Comparison of ENCODE assay signal across 8 cellular contexts in the genomic region with DNA sequence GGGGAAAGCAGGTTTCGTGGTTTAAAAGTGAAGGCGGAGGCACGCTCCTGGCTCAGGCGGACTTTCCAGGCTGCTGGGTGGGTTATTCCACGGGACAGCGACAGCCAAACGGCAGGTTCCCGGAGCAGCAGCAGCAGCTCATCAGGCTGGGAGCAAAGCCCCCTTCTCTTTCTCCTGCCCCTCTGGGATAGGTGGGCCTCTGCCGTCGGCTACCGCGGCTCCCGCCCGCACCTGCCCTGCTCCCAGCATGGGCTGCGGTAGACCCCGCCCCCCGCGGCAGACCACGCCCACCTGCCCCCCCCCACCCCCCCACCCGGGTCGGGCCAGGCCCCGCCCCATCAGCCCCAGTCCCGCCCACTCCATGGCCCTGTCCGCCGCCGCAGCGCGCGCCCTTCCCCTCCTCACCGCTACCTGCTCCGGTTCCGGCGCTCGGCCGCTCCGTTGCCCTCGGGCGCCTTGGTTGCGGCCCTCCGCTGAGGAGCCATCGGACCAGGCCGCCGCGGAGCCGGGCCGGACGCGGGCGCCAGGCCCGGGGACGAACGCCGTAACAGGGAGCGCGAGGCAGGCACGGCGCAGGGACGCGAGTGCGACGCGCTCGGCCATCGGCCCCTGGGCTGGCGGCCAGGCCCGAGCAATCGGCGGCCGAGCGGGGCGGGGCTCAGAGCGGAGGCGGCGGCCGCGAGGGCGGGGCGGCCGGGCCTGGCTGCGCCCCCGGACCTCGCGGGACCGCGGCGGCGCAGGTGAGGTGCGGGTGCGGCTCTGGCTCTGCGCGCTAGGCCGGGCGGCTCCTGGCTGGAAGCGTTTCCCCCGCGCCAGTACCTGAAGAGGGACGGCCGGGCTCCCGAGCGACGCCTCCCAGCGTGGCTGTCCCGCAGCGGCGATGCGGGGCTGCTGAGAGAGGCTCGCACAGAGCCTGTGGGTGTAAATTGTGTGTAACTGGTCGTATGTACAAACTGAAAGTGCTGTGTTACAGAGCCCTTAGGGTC. TPM values are rescaled to one million over a fixed set of nuclear protein-coding genes. Genes with fewer than 3 reads are reported as not detected.
DNase-seq lines count a peak whose midpoint lies in the region; ATAC-seq and TF ChIP-seq lines count a peak whose summit lies in the region.

Gene HEXD, plus strand, starts transcription at position 347 of the 986 bp plus-strand sequence. CDS start 1,453 bp downstream, outside the sequence.
Gene OGFOD3, minus strand, starts transcription at position 586 of the 986 bp plus-strand sequence. Its CDS starts 101 bp downstream, at position 485.

- H3K4me3 Mint-ChIP-seq in activated T-helper 2 cell treated with anti-CD3 and anti-CD28 coated beads, Interferon-gamma antibody, Interleukin-2, Interleukin-4, amounts not matched to agents 10 μg/mL and 5 μg/mL and 100 μg/mL, durations not matched to agents 14 hours and 24 hours and 36 hours (ENCODE audit: low read depth): peak within 1 kb of the TSS; percentile 77
- H3K4me3 Mint-ChIP-seq in nephron: peak within 1 kb of the TSS; percentile 78 to 88 (median 87)

- intact Hi-C loops in activated T-helper 2 cell treated with anti-CD3 and anti-CD28 coated beads, Interferon-gamma antibody, Interleukin-2, Interleukin-4, amounts not matched to agents 10 μg/mL and 5 μg/mL and 100 μg/mL, durations not matched to agents 14 hours and 24 hours and 36 hours (cut with micrococcal nuclease): loop anchor here (1.0 to 10.0 kb wide), 5 partner anchors 33 to 383 kb away; partner anchors contain the start of genes CYBC1, DCXR, NARF and RAC3

- peak within 1 kb of the TSS; percentile 60 for H3K27ac Mint-ChIP-seq in activated T-helper 2 cell treated with anti-CD3 and anti-CD28 coated beads, Interferon-gamma antibody, Interleukin-2, Interleukin-4, amounts not matched to agents 10 μg/mL and 5 μg/mL and 100 μg/mL, durations not matched to agents 14 hours and 24 hours and 36 hours
- H3K27ac Mint-ChIP-seq in nephron: peak within 1 kb of the TSS in 2 of 3 experiments; percentile 65 to 74

- H3K4me3 ChIP-seq in GM23248 (peak within 1 kb of the TSS; percentile 90), Karpas-422 (ENCODE audit: low read length) (peak within 1 kb of the TSS; percentile 99), fibroblast of pulmonary artery (replicated peaks; ENCODE audit: low read depth, low read length) (peak within 1 kb of the TSS; percentile 79)

- no peak for TF ChIP-seq CTCF in RWPE1 (conservative IDR thresholded peaks at IDR 0.05; ENCODE audit: low read depth)
- no peak for TF ChIP-seq CTCF in fibroblast of pulmonary artery (IDR thresholded peaks at IDR 0.05; ENCODE audit: low read length, missing control alignments)
- TF ChIP-seq CTCF in nephron (IDR thresholded peaks at IDR 0.05; ENCODE audit: unreplicated experiment in 3 of 3): no peak

- H4K20me1 ChIP-seq in GM23248 (ENCODE audit: insufficient read depth): no peaks in the 10 kb centered on the region
- peaks cover 18% of the 10 kb centered on the region; the same call in 1 of the 2 replicates for H4K20me1 ChIP-seq in Karpas-422 (ENCODE audit: insufficient read depth, low read depth, low read length)

- H3K9ac ChIP-seq in GM23248: peak within 1 kb of the TSS; percentile 73
- H3K9ac ChIP-seq in Karpas-422 (ENCODE audit: low read length): peak within 1 kb of the TSS; percentile 90

- peak within 1 kb of the TSS; percentile 86 for H2AFZ ChIP-seq in GM23248
- H2AFZ ChIP-seq in Karpas-422 (ENCODE audit: low read length): peak within 1 kb of the TSS; percentile 90; the same call in 1 of the 2 replicates

- DNase-seq in EH (ENCODE audit: low read depth) (peak; percentile 82), GM23248 (peak; percentile 95), Karpas-422 (peak; percentile 95), RWPE1 (ENCODE audit: low spot score) (peak; percentile 99), fibroblast of pulmonary artery (ENCODE audit: low read depth) (peak; percentile 78)
- peak; percentile 85 for DNase-seq in activated T-helper 2 cell treated with anti-CD3 and anti-CD28 coated beads, Interferon-gamma antibody, Interleukin-2, Interleukin-4, amounts not matched to agents 10 μg/mL and 5 μg/mL and 100 μg/mL, durations not matched to agents 14 hours and 24 hours and 36 hours (ENCODE audit: low spot score)
- peak; percentile 87 for DNase-seq in stimulated activated naive CD8-positive, alpha-beta T cell treated with anti-CD3 and anti-CD28 coated beads, Interleukin-15, Interleukin-2, amounts not matched to agents 100 U/mL and 50 U/mL, for 24 hours

- H3K36me3 Mint-ChIP-seq in activated T-helper 2 cell treated with anti-CD3 and anti-CD28 coated beads, Interferon-gamma antibody, Interleukin-2, Interleukin-4, amounts not matched to agents 10 μg/mL and 5 μg/mL and 100 μg/mL, durations not matched to agents 14 hours and 24 hours and 36 hours (ENCODE audit: low read depth): peaks cover 34% of the 10 kb centered on the region
- H3K36me3 Mint-ChIP-seq in nephron (ENCODE audit: low read depth): peaks cover 39% of the 10 kb centered on the region

- in situ Hi-C loops in GM23248 (cut with MboI): loop anchor here (10.0 kb wide), 1 partner anchor 63 kb away; the partner anchor contains the start of gene TEX19

- POLR2A ChIA-PET in RWPE1 (lab: Yijun Ruan, JAX; ENCODE audit: low non-redundant PET): interaction anchor here (0.6 kb wide), 1 partner anchor 172 kb away, joined by 3 read pairs; no protein-coding TSS in a partner anchor

- H3K36me3 ChIP-seq in GM23248 (ENCODE audit: low read depth): no peaks in the 10 kb centered on the region
- H3K36me3 ChIP-seq in Karpas-422 (ENCODE audit: insufficient read depth, low read length): no peaks in the 10 kb centered on the region

- no peaks in the 10 kb centered on the region for H3K9me3 Mint-ChIP-seq in activated T-helper 2 cell treated with anti-CD3 and anti-CD28 coated beads, Interferon-gamma antibody, Interleukin-2, Interleukin-4, amounts not matched to agents 10 μg/mL and 5 μg/mL and 100 μg/mL, durations not matched to agents 14 hours and 24 hours and 36 hours
- H3K9me3 Mint-ChIP-seq in nephron: peaks cover 17% of the 10 kb centered on the region

- H3K4me2 ChIP-seq in GM23248 (ENCODE audit: unreplicated experiment): peak within 1 kb of the TSS; percentile 76
- H3K4me2 ChIP-seq in Karpas-422 (ENCODE audit: low read depth, low read length, poor library complexity, severe bottlenecking): peak within 1 kb of the TSS; percentile 93

- no peaks in the 10 kb centered on the region for H3K9me3 ChIP-seq in GM23248 (ENCODE audit: low read depth)
- no peaks in the 10 kb centered on the region for H3K9me3 ChIP-seq in Karpas-422 (ENCODE audit: low read length)

- H3K4me1 ChIP-seq in GM23248 (ENCODE audit: insufficient read depth) (peaks cover 8% of the 10 kb centered on the region; the same call in 1 of the 2 replicates), Karpas-422 (ENCODE audit: low read length) (peaks cover 17% of the 10 kb centered on the region)

- H3K27me3 ChIP-seq in GM23248 (replicated peaks; ENCODE audit: insufficient read depth) (no peaks in the 10 kb centered on the region), Karpas-422 (ENCODE audit: low read length) (no peaks in the 10 kb centered on the region)

- WGBS in GM23248 (ENCODE audit: low coverage in 1 of 2, low lambda C conversion rate in 2 of 2, missing lambda C conversion rate in 2 of 2), 2 experiments: 5 to 6% methylated on average over 51 to 64 of the region's 108 CpGs

- CTCF ChIA-PET in RWPE1 (lab: Yijun Ruan, JAX): interaction anchor here (0.7 to 1.1 kb wide), 2 partner anchors 34 to 130 kb away, joined by 4 to 6 read pairs; no protein-coding TSS in a partner anchor

- no peaks in the 10 kb centered on the region for H3K79me2 ChIP-seq in GM23248 (ENCODE audit: insufficient read depth)
- H3K79me2 ChIP-seq in Karpas-422 (ENCODE audit: low read length): 0 out of 2 replicates have a peak, but pooled peaks cover 6% of the 10 kb centered on the region

- peaks cover 22% of the 10 kb centered on the region for H3K4me1 Mint-ChIP-seq in activated T-helper 2 cell treated with anti-CD3 and anti-CD28 coated beads, Interferon-gamma antibody, Interleukin-2, Interleukin-4, amounts not matched to agents 10 μg/mL and 5 μg/mL and 100 μg/mL, durations not matched to agents 14 hours and 24 hours and 36 hours (ENCODE audit: low read depth)
- H3K4me1 Mint-ChIP-seq in nephron: peaks cover 11% of the 10 kb centered on the region

- ATAC-seq in stimulated activated naive CD8-positive, alpha-beta T cell treated with anti-CD3 and anti-CD28 coated beads, Interleukin-15, Interleukin-2, amounts not matched to agents 100 U/mL and 50 U/mL, for 24 hours: peak; percentile 94

- no peaks in the 10 kb centered on the region for H3F3A ChIP-seq in GM23248 (ENCODE audit: insufficient read depth)

- H3K27me3 Mint-ChIP-seq in activated T-helper 2 cell treated with anti-CD3 and anti-CD28 coated beads, Interferon-gamma antibody, Interleukin-2, Interleukin-4, amounts not matched to agents 10 μg/mL and 5 μg/mL and 100 μg/mL, durations not matched to agents 14 hours and 24 hours and 36 hours (ENCODE audit: low read depth): no peaks in the 10 kb centered on the region
- H3K27me3 Mint-ChIP-seq in nephron (ENCODE audit: low read depth): no peaks in the 10 kb centered on the region

- H3K9me2 ChIP-seq in GM23248 (ENCODE audit: insufficient read depth) (no peaks in the 10 kb centered on the region), Karpas-422 (replicated peaks; ENCODE audit: insufficient read depth, low read length) (no peaks in the 10 kb centered on the region)

- H3K27ac ChIP-seq in GM23248 (0 out of 2 replicates have a peak within 1 kb of the TSS, but pooled peaks have one; percentile 30), Karpas-422 (ENCODE audit: low read length) (peak within 1 kb of the TSS; percentile 50), RWPE1 (peak within 1 kb of the TSS; percentile 85)

RNA-seq across cellular contexts. Expression of gene HEXD, which starts in this region (rescaled TPM):
- total RNA-seq in GM23248 (2014; rRNA removed; shearing (Covaris generic)): 5.9 and 9.7 TPM in 2 replicates
- 4.1 and 5.7 TPM in 2 replicates for polyA plus RNA-seq in GM23248 (2016; fragmentation: Nextera tagmentation; extraction: Ambion mirVana)
- 21.7 and 55.7 TPM in 2 replicates for total RNA-seq in Karpas-422 (2014; rRNA removed; shearing (Covaris generic); ENCODE audit: low replicate concordance)
- 36.6 and 36.7 TPM in 2 replicates for total RNA-seq in activated T-helper 2 cell treated with anti-CD3 and anti-CD28 coated beads, Interferon-gamma antibody, Interleukin-2, Interleukin-4, amounts not matched to agents 10 μg/mL and 5 μg/mL and 100 μg/mL, durations not matched to agents 14 hours and 24 hours and 36 hours

RNA-seq across cellular contexts. Expression of gene OGFOD3, which starts in this region (rescaled TPM):
- 34.1 and 44.7 TPM in 2 replicates for total RNA-seq in GM23248 (2014; rRNA removed; shearing (Covaris generic))
- 38.1 and 43.6 TPM in 2 replicates for polyA plus RNA-seq in GM23248 (2016; fragmentation: Nextera tagmentation; extraction: Ambion mirVana)
- 14.8 and 17.9 TPM in 2 replicates for total RNA-seq in Karpas-422 (2014; rRNA removed; shearing (Covaris generic); ENCODE audit: low replicate concordance)
- 29.1 and 30.5 TPM in 2 replicates for total RNA-seq in activated T-helper 2 cell treated with anti-CD3 and anti-CD28 coated beads, Interferon-gamma antibody, Interleukin-2, Interleukin-4, amounts not matched to agents 10 μg/mL and 5 μg/mL and 100 μg/mL, durations not matched to agents 14 hours and 24 hours and 36 hours

Comparison
In these comparisons a context has a peak if more than half of its experiments do, and no peak if none do; other contexts are left out.
1. Peak in every context shown above with its lines: DNase-seq, ATAC-seq, H3K4me3 ChIP-seq and H3K27ac ChIP-seq.
2. H3K27ac ChIP-seq: peak in every context shown above with its lines; median percentile 85 in RWPE1; 50 in Karpas-422; 30 in GM23248.